Comparison of ENCODE assay signal across 19 cellular contexts in genomic region chr10:64558094-64558870, GRCh38.
"Had no signal": no experiment of that assay in that cellular context is flagged by ENCODE, and none has a peak within 500 bp of the region (broad histone marks: within the 10 kb centered on the region; RNA-seq: fewer than 3 reads in every experiment).

No MANE protein-coding gene starts in this region.

- ATAC-seq: activated CD4-positive, CD25-positive, alpha-beta regulatory T cell treated with anti-CD3 and anti-CD28 coated beads, Interleukin-2, amount 50 U/mL, for 24 hours; activated T-cell treated with anti-CD3 and anti-CD28 coated beads, Interleukin-2, amount 50 U/mL, for 72 hours; left lung; naive thymus-derived CD8-positive, alpha-beta T cell; stimulated activated naive CD8-positive, alpha-beta T cell treated with anti-CD3 and anti-CD28 coated beads, Interleukin-15, Interleukin-2, amounts not matched to agents 100 U/mL and 50 U/mL, for 24 hours had no signal

- H3K27me3 ChIP-seq: left lung, right atrium auricular region, transverse colon had no signal

- DNase-seq: activated CD4-positive, alpha-beta memory T cell treated with anti-CD3 and anti-CD28 coated beads, Interleukin-2, amount 10 ng/mL, durations not matched to agents 7 days and 5 days; activated CD4-positive, alpha-beta T cell treated with anti-CD3 and anti-CD28 coated beads, Interleukin-2, amount 10 ng/mL, durations not matched to agents 24 days and 14 days; activated effector memory CD4-positive, alpha-beta T cell treated with Interleukin-2 at 50 U/mL for 16 hours; activated naive CD4-positive, alpha-beta T cell treated with anti-CD3 and anti-CD28 coated beads for 36 hours; activated naive CD8-positive, alpha-beta T cell treated with anti-CD3 and anti-CD28 coated beads, Interleukin-2, amount 10 ng/mL, durations not matched to agents 7 days and 5 days; activated T-cell treated with anti-CD3 and anti-CD28 coated beads, Interleukin-2, amount 50 U/mL, for 72 hours; amniotic stem cell; cerebellar nuclear complex; cortex of kidney; left lung; naive thymus-derived CD8-positive, alpha-beta T cell; stimulated activated CD4-positive, alpha-beta T cell treated with anti-CD3 and anti-CD28 coated beads, Interleukin-4, amount 100 ng/mL, for 4 hours; stimulated activated naive CD8-positive, alpha-beta T cell treated with anti-CD3 and anti-CD28 coated beads, Interleukin-15, Interleukin-2, amounts not matched to agents 100 U/mL and 50 U/mL, for 24 hours; transverse colon had no signal

- H3K27ac ChIP-seq: left lung, prostate gland, right atrium auricular region, transverse colon, VCaP had no signal

- H3K4me3 ChIP-seq: left lung, lung, prostate gland, right atrium auricular region, transverse colon had no signal
